Comparison of ENCODE assay signal across 12 cellular contexts in genomic region chr1:6141601-6142000, GRCh38. TPM values are rescaled to one million over a fixed set of nuclear protein-coding genes. Genes with fewer than 3 reads are reported as not detected.
DNase-seq lines count a peak whose midpoint lies in the region; ATAC-seq lines count a peak whose summit lies in the region.
"Had no signal": no experiment of that assay in that cellular context is flagged by ENCODE, and none has a peak within 500 bp of the region (broad histone marks: within the 10 kb centered on the region; RNA-seq: fewer than 3 reads in every experiment).

No MANE protein-coding gene starts in this region.

- H3K4me1 ChIP-seq in Karpas-422 (ENCODE audit: low read length), result no peaks in the 10 kb centered on the region
- H3K4me1 ChIP-seq: thyroid gland had no signal

- no peak overlapping the region for H3K27ac Mint-ChIP-seq in activated T-cell treated with anti-CD3 and anti-CD28 coated beads, Interleukin-2, amount 50 U/mL, for 24 hours
- H3K27ac Mint-ChIP-seq in activated naive CD8-positive, alpha-beta T cell treated with anti-CD3 and anti-CD28 coated beads, Interleukin-2, amount 10 ng/mL, durations not matched to agents 7 days and 5 days, result no peak overlapping the region

- no peak overlapping the region for H3K27ac ChIP-seq in Karpas-422 (ENCODE audit: low read length)
- H3K27ac ChIP-seq: thyroid gland, VCaP had no signal

- H3K27me3 Mint-ChIP-seq in activated T-cell treated with anti-CD3 and anti-CD28 coated beads, Interleukin-2, amount 50 U/mL, for 4 hours (ENCODE audit: low read depth), result peaks cover 5% of the 10 kb centered on the region
- peaks cover 3% of the 10 kb centered on the region for H3K27me3 Mint-ChIP-seq in activated T-cell treated with anti-CD3 and anti-CD28 coated beads, Interleukin-2, amount 50 U/mL, for 24 hours
- H3K27me3 Mint-ChIP-seq in activated naive CD8-positive, alpha-beta T cell treated with anti-CD3 and anti-CD28 coated beads, Interleukin-2, amount 10 ng/mL, durations not matched to agents 7 days and 5 days, result no peaks in the 10 kb centered on the region

- H3K4me1 Mint-ChIP-seq in activated T-cell treated with anti-CD3 and anti-CD28 coated beads, Interleukin-2, amount 50 U/mL, for 4 hours (ENCODE audit: low read depth), result no peaks in the 10 kb centered on the region
- no peaks in the 10 kb centered on the region for H3K4me1 Mint-ChIP-seq in activated T-cell treated with anti-CD3 and anti-CD28 coated beads, Interleukin-2, amount 50 U/mL, for 24 hours (ENCODE audit: low read depth)
- peaks cover 3% of the 10 kb centered on the region for H3K4me1 Mint-ChIP-seq in activated naive CD8-positive, alpha-beta T cell treated with anti-CD3 and anti-CD28 coated beads, Interleukin-2, amount 10 ng/mL, durations not matched to agents 7 days and 5 days

- H3K9me2 ChIP-seq in Karpas-422 (replicated peaks; ENCODE audit: insufficient read depth, low read length), result no peaks in the 10 kb centered on the region

- DNase-seq in activated T-cell treated with anti-CD3 and anti-CD28 coated beads, Interleukin-2, amount 50 U/mL, for 4 hours, result no peak
- no peak for DNase-seq in activated T-cell treated with anti-CD3 and anti-CD28 coated beads, Interleukin-2, amount 50 U/mL, for 24 hours
- DNase-seq in Karpas-422 (peak; percentile 80), HK-2 (ENCODE audit: unreplicated experiment) (no peak), hepatic stellate cell (ENCODE audit: low spot score) (no peak), NCI-H1694 (lab: John Stamatoyannopoulos, UW) (no peak)
- no peak for DNase-seq in activated naive CD8-positive, alpha-beta T cell treated with anti-CD3 and anti-CD28 coated beads, Interleukin-2, amount 10 ng/mL, durations not matched to agents 7 days and 5 days
- peak; percentile 23 for DNase-seq in stimulated activated CD4-positive, alpha-beta T cell treated with anti-CD3 and anti-CD28 coated beads, Interleukin-4, amount 100 ng/mL, for 1 hour
- DNase-seq: C1 segment of cervical spinal cord, NCI-H2081 treated with DMSO at 0.1 percent for 48 hours, thyroid gland had no signal

- H3K36me3 ChIP-seq in Karpas-422 (ENCODE audit: insufficient read depth, low read length), result no peaks in the 10 kb centered on the region
- H3K36me3 ChIP-seq: thyroid gland had no signal

- no peaks in the 10 kb centered on the region for H3K79me2 ChIP-seq in Karpas-422 (ENCODE audit: low read length)

- no peak overlapping the region for H2AFZ ChIP-seq in Karpas-422 (ENCODE audit: low read length)

- peak; percentile 76 to 79 for ATAC-seq in activated T-cell treated with anti-CD3 and anti-CD28 coated beads, Interleukin-2, amount 50 U/mL, for 4 hours
- ATAC-seq in activated naive CD8-positive, alpha-beta T cell treated with anti-CD3 and anti-CD28 coated beads, Interleukin-2, amount 10 ng/mL, durations not matched to agents 7 days and 5 days (ENCODE audit: low read depth), result peak; percentile 62

- H4K20me1 ChIP-seq in Karpas-422 (ENCODE audit: insufficient read depth, low read depth, low read length), result no peaks in the 10 kb centered on the region

- no peak overlapping the region for H3K4me3 Mint-ChIP-seq in activated T-cell treated with anti-CD3 and anti-CD28 coated beads, Interleukin-2, amount 50 U/mL, for 4 hours
- H3K4me3 Mint-ChIP-seq in activated T-cell treated with anti-CD3 and anti-CD28 coated beads, Interleukin-2, amount 50 U/mL, for 24 hours, result no peak overlapping the region
- no peak overlapping the region for H3K4me3 Mint-ChIP-seq in activated naive CD8-positive, alpha-beta T cell treated with anti-CD3 and anti-CD28 coated beads, Interleukin-2, amount 10 ng/mL, durations not matched to agents 7 days and 5 days

- no peaks in the 10 kb centered on the region for H3K27me3 ChIP-seq in Karpas-422 (ENCODE audit: low read length)
- H3K27me3 ChIP-seq: thyroid gland had no signal

- no peaks in the 10 kb centered on the region for H3K36me3 Mint-ChIP-seq in activated T-cell treated with anti-CD3 and anti-CD28 coated beads, Interleukin-2, amount 50 U/mL, for 4 hours (ENCODE audit: insufficient read depth)
- no peaks in the 10 kb centered on the region for H3K36me3 Mint-ChIP-seq in activated T-cell treated with anti-CD3 and anti-CD28 coated beads, Interleukin-2, amount 50 U/mL, for 24 hours (ENCODE audit: low read depth)
- H3K36me3 Mint-ChIP-seq in activated naive CD8-positive, alpha-beta T cell treated with anti-CD3 and anti-CD28 coated beads, Interleukin-2, amount 10 ng/mL, durations not matched to agents 7 days and 5 days, result no peaks in the 10 kb centered on the region

- H3K9me3 Mint-ChIP-seq in activated T-cell treated with anti-CD3 and anti-CD28 coated beads, Interleukin-2, amount 50 U/mL, for 4 hours, result no peaks in the 10 kb centered on the region
- no peaks in the 10 kb centered on the region for H3K9me3 Mint-ChIP-seq in activated T-cell treated with anti-CD3 and anti-CD28 coated beads, Interleukin-2, amount 50 U/mL, for 24 hours
- no peaks in the 10 kb centered on the region for H3K9me3 Mint-ChIP-seq in activated naive CD8-positive, alpha-beta T cell treated with anti-CD3 and anti-CD28 coated beads, Interleukin-2, amount 10 ng/mL, durations not matched to agents 7 days and 5 days

- H3K9me3 ChIP-seq in Karpas-422 (ENCODE audit: low read length), result no peaks in the 10 kb centered on the region
- H3K9me3 ChIP-seq: thyroid gland had no signal

- POLR2A ChIA-PET in activated naive CD8-positive, alpha-beta T cell treated with anti-CD3 and anti-CD28 coated beads, Interleukin-2, amount 10 ng/mL, durations not matched to agents 7 days and 5 days (lab: Charles Lee), result no interaction called here

- H3K9ac ChIP-seq in Karpas-422 (ENCODE audit: low read length), result no peak overlapping the region

- H3K4me2 ChIP-seq in Karpas-422 (ENCODE audit: low read depth, low read length, poor library complexity, severe bottlenecking), result no peak overlapping the region

- H3K4me3 ChIP-seq in Karpas-422 (ENCODE audit: low read length), result no peak overlapping the region
- H3K4me3 ChIP-seq: thyroid gland had no signal

RNA-seq across cellular contexts. Expression of gene CHD5, which starts 38.5 kb away (rescaled TPM):
- under 1 TPM; 0.27 to 0.61 (median 0.34) TPM for total RNA-seq in activated T-cell treated with anti-CD3 and anti-CD28 coated beads, Interleukin-2, amount 50 U/mL, for 4 hours
- total RNA-seq in Karpas-422 (2014; rRNA removed; shearing (Covaris generic); ENCODE audit: low replicate concordance), result not detected in 2 replicates
- total RNA-seq in activated naive CD8-positive, alpha-beta T cell treated with anti-CD3 and anti-CD28 coated beads, Interleukin-2, amount 10 ng/mL, durations not matched to agents 7 days and 5 days, result under 1 TPM; 0.23 to 0.61 TPM

RNA-seq across cellular contexts. Expression of gene RPL22, which starts 57.8 kb away (rescaled TPM):
- total RNA-seq in activated T-cell treated with anti-CD3 and anti-CD28 coated beads, Interleukin-2, amount 50 U/mL, for 4 hours, result 100 to 1,000 TPM; 395 to 423 (median 403) TPM
- 183 and 271 TPM in 2 replicates for total RNA-seq in Karpas-422 (2014; rRNA removed; shearing (Covaris generic); ENCODE audit: low replicate concordance)
- total RNA-seq in activated naive CD8-positive, alpha-beta T cell treated with anti-CD3 and anti-CD28 coated beads, Interleukin-2, amount 10 ng/mL, durations not matched to agents 7 days and 5 days, result 100 to 1,000 TPM; 309 to 343 TPM

Comparison
In these comparisons a context has a peak if more than half of its experiments do, and no peak if none do; other contexts are left out.
1. DNase-seq: peak in Karpas-422 (single experiment) and stimulated activated CD4-positive, alpha-beta T cell treated with anti-CD3 and anti-CD28 coated beads, Interleukin-4, amount 100 ng/mL, for 1 hour (single experiment); none in activated T-cell treated with anti-CD3 and anti-CD28 coated beads, Interleukin-2, amount 50 U/mL, for 4 hours (single experiment), activated T-cell treated with anti-CD3 and anti-CD28 coated beads, Interleukin-2, amount 50 U/mL, for 24 hours (single experiment), activated naive CD8-positive, alpha-beta T cell treated with anti-CD3 and anti-CD28 coated beads, Interleukin-2, amount 10 ng/mL, durations not matched to agents 7 days and 5 days (single experiment), HK-2 (single experiment), hepatic stellate cell (single experiment) and NCI-H1694 (single experiment).